In genomic region chr14:101707863-101708620, GRCh38 we compare ENCODE assay signal across 2 cellular contexts.
TF ChIP-seq lines count a peak whose summit lies in the region.

No MANE protein-coding gene starts in this region.

TF ChIP-seq in A549, 52 proteins besides CTCF, POLR2A, EP300 and RAD21 (continued from another document):
- no peak for TF ChIP-seq POLR2AphosphoS2 (conservative IDR thresholded peaks at IDR 0.05; ENCODE audit: low read length)
- no peak for TF ChIP-seq RARB (CRISPR knock-in tag; IDR thresholded peaks at IDR 0.05)
- no peak for TF ChIP-seq FOSL2 (IDR thresholded peaks at IDR 0.05)
- no peak for TF ChIP-seq FOSL2 (CRISPR knock-in tag; IDR thresholded peaks at IDR 0.05)
- no peak for TF ChIP-seq GATA3 (IDR thresholded peaks at IDR 0.05; ENCODE audit: borderline replicate concordance)
- TF ChIP-seq CHD4 (IDR thresholded peaks at IDR 0.05; ENCODE audit: borderline replicate concordance): no peak
- no peak for TF ChIP-seq REST (IDR thresholded peaks at IDR 0.05)
- no peak for TF ChIP-seq HOXB5 (CRISPR knock-in tag; IDR thresholded peaks at IDR 0.05)
- no peak for TF ChIP-seq ZFP36 (IDR thresholded peaks at IDR 0.05; ENCODE audit: borderline replicate concordance, partially characterized antibody)
- no peak for TF ChIP-seq FOSB (CRISPR knock-in tag; IDR thresholded peaks at IDR 0.05)

TF ChIP-seq in GM23338, 12 proteins besides CTCF, POLR2A, EP300 and RAD21 (continued from another document):
- no peak for TF ChIP-seq ZNF462 (CRISPR knock-in tag; IDR thresholded peaks at IDR 0.05)
- TF ChIP-seq JUNB (IDR thresholded peaks at IDR 0.05; ENCODE audit: unreplicated experiment): no peak
- TF ChIP-seq, protein P1, sequence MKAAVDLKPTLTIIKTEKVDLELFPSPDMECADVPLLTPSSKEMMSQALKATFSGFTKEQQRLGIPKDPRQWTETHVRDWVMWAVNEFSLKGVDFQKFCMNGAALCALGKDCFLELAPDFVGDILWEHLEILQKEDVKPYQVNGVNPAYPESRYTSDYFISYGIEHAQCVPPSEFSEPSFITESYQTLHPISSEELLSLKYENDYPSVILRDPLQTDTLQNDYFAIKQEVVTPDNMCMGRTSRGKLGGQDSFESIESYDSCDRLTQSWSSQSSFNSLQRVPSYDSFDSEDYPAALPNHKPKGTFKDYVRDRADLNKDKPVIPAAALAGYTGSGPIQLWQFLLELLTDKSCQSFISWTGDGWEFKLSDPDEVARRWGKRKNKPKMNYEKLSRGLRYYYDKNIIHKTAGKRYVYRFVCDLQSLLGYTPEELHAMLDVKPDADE (IDR thresholded peaks at IDR 0.05): no peak
- no peak for TF ChIP-seq ZNF114 (CRISPR knock-in tag; IDR thresholded peaks at IDR 0.05)
- no peak for TF ChIP-seq NANOG (IDR thresholded peaks at IDR 0.05; ENCODE audit: borderline replicate concordance)
- TF ChIP-seq REST (IDR thresholded peaks at IDR 0.05; ENCODE audit: unreplicated experiment): no peak
- no peak for TF ChIP-seq STAT1 (IDR thresholded peaks at IDR 0.05; ENCODE audit: unreplicated experiment)
- TF ChIP-seq EZH2 (IDR thresholded peaks at IDR 0.05; ENCODE audit: low read depth, unreplicated experiment): no peak
- no peak for TF ChIP-seq ZNF331 (CRISPR knock-in tag; IDR thresholded peaks at IDR 0.05; ENCODE audit: low read depth)
